1 cellular context compared by ENCODE assay signal in the genomic region with DNA sequence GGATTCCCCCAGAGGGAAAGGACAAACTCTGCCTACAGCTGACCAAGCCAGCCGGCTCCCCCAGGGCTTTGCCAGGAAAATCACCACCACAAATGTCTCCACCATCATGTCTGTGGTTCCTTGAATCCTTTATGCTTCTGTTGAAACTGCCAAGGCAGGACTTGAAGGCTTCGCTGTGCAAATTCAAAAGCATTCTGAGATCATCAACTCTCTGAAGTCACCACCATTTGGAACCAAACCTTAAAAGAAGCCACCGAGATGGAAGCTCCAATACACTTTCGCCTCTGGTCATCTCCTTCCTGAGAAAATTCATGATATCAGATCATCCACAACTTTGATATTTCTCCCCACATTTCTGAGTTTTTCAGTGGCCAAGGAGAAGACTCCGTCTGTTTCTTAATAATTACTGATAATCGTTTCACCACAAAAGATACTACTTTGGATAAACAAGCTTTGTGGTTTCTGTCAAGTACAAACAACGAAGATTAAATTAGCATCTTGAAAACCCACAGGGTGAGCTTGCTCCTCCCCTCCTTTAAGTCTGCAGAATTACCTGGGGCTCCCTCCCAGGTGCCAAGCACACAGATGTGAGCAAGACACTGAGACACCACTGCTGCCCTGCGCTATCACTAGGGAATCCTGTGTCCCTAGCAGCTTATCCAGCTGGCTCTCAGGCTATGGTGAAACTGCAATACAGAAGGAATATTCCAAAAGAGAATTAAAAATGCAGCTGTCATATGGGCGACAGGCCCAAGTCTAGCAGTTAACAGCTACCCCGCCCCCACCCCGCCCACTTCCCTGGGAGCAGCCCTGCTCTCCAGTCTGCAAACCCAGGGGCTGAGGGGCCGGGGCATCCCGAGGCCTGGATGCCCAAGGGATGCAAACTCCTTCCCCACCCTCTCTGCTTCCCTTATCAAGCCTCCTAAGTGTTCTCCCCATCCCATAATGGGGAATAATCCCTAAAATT.
TF ChIP-seq lines count a peak whose summit lies in the region.

No MANE protein-coding gene starts in this region.

TF ChIP-seq in SK-N-SH treated with all-trans-retinoic acid at 6 μM for 48 hours, 23 proteins besides CTCF, POLR2A, EP300 and RAD21 (continued from another document):
- TF ChIP-seq, protein P1, sequence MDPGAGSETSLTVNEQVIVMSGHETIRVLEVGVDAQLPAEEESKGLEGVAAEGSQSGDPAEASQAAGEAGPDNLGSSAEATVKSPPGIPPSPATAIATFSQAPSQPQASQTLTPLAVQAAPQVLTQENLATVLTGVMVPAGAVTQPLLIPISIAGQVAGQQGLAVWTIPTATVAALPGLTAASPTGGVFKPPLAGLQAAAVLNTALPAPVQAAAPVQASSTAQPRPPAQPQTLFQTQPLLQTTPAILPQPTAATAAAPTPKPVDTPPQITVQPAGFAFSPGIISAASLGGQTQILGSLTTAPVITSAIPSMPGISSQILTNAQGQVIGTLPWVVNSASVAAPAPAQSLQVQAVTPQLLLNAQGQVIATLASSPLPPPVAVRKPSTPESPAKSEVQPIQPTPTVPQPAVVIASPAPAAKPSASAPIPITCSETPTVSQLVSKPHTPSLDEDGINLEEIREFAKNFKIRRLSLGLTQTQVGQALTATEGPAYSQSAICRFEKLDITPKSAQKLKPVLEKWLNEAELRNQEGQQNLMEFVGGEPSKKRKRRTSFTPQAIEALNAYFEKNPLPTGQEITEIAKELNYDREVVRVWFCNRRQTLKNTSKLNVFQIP (CRISPR knock-in tag; IDR thresholded peaks at IDR 0.05; ENCODE audit: borderline replicate concordance, low read depth) = no peak
- no peak for TF ChIP-seq ZNF565 (CRISPR knock-in tag; conservative IDR thresholded peaks at IDR 0.05; ENCODE audit: low read depth)
TF ChIP-seq in SK-N-SH treated with all-trans-retinoic acid at 6 μM for 48 hours: peak in this region for 0.
